8 cellular contexts compared by ENCODE assay signal in the genomic region with DNA sequence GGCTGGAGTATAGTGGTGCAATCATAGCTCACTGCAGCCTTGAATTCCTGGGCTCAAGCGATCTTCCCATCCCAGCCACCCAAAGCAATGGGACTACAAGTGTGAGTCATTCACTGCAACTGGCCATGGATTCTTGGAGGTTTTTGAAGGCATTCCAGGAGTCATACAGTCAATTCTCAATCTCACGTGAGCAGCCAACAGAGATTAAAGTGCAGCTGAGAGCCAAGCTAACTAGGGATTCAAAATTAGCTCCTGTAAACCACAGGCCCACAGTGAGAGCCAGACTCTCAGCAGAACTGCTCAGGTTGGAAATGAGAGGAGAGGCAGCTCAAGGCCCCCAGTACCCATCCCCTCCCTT. TPM values are rescaled to one million over a fixed set of nuclear protein-coding genes. Genes with fewer than 3 reads are reported as not detected.
DNase-seq lines count a peak whose midpoint lies in the region; ATAC-seq and TF ChIP-seq lines count a peak whose summit lies in the region.

No MANE protein-coding gene starts in this region.

- no peak overlapping the region for H3K4me3 ChIP-seq in astrocyte of the cerebellum (ENCODE audit: low read depth, low read length)

- in situ Hi-C loops in astrocyte of the cerebellum (cut with HindIII; ENCODE audit: low sequenced_read_pairs), result no loop called here

- no peak for TF ChIP-seq CTCF in astrocyte of the cerebellum (IDR thresholded peaks at IDR 0.05; ENCODE audit: low read depth, low read length, missing control alignments)
- no peak for TF ChIP-seq CTCF in GM20000 (IDR thresholded peaks at IDR 0.05; ENCODE audit: extremely low read depth, missing control alignments)

- peak; percentile 87 for ATAC-seq in Right ventricle myocardium inferior
- no peak for ATAC-seq in GM21447 (IDR thresholded peaks at IDR 0.05; ENCODE audit: unreplicated experiment)

- intact Hi-C loops in Right ventricle myocardium inferior (cut with DNase I) (no loop called here), cardiac septum (cut with DNase I) (loop anchor here (1.0 kb wide), 1 partner anchor 30 kb away; a partner anchor contains a TSS)

- DNase-seq in Right ventricle myocardium inferior (ENCODE audit: missing footprints), result no peak
- DNase-seq in cardiac septum (ENCODE audit: low spot score), result no peak
- peak; percentile 93 for DNase-seq in astrocyte of the cerebellum (ENCODE audit: low read depth)
- DNase-seq in kidney glomerular epithelial cell (lab: John Stamatoyannopoulos, UW), result peak; percentile 83
- no peak for DNase-seq in putamen (ENCODE audit: low spot score)
- no peak for DNase-seq in GM20000 (ENCODE audit: low spot score)
- DNase-seq in NCI-H2171 (lab: John Stamatoyannopoulos, UW), result no peak

RNA-seq across cellular contexts. Expression of a gene that starts 30.2 kb away (rescaled TPM):
- total RNA-seq in Right ventricle myocardium inferior (30.4 TPM), cardiac septum (43.9 TPM)

Comparison
In these comparisons a context has a peak if more than half of its experiments do, and no peak if none do; other contexts are left out.
1. DNase-seq: peak in astrocyte of the cerebellum (single experiment) and kidney glomerular epithelial cell (single experiment); none in Right ventricle myocardium inferior (single experiment), cardiac septum (single experiment), putamen (single experiment), GM20000 (single experiment) and NCI-H2171 (single experiment).